In genomic region chr12:4353785-4354208, GRCh38 we compare ENCODE assay signal across 8 cellular contexts. TPM values are rescaled to one million over a fixed set of nuclear protein-coding genes. Genes with fewer than 3 reads are reported as not detected.
A peak's percentile ranks its signal among the peaks of the same experiment; 100 is the strongest.
DNase-seq lines count a peak whose midpoint lies in the region; ATAC-seq, FAIRE-seq and TF ChIP-seq lines count a peak whose summit lies in the region.

No MANE protein-coding gene starts in this region.

- no peak overlapping the region for H3K4me2 ChIP-seq in PC-9
- no peak overlapping the region for H3K4me2 ChIP-seq in HepG2 (ENCODE audit: low read depth, low read length)

- no peak overlapping the region for H3K9ac ChIP-seq in HepG2 (ENCODE audit: insufficient read depth, low read depth, low read length)

- no peak overlapping the region for H2AFZ ChIP-seq in PC-9
- no peak overlapping the region for H2AFZ ChIP-seq in HepG2 (ENCODE audit: low read length)

- intact Hi-C loops in PC-9 (cut with micrococcal nuclease; ENCODE audit: unreplicated experiment) (loop anchor here (1.0 to 5.0 kb wide), 3 partner anchors 45 to 729 kb away; no protein-coding TSS in a partner anchor), adrenal gland (cut with DNase I) (no loop called here), HepG2 (cut with micrococcal nuclease; ENCODE audit: unreplicated experiment) (no loop called here)

- WGBS in adrenal gland, 4 donors = 60 to 81% (median 70%) methylated on average over 3 to 4 of the region's 4 CpGs
- WGBS in HepG2 (ENCODE audit: low lambda C conversion rate) = 87% methylated on average over 4 of the region's 4 CpGs

- H3K27me3 ChIP-seq in PC-9 (ENCODE audit: insufficient read depth, low read depth) (no peaks in the 10 kb centered on the region), adrenal gland (no peaks in the 10 kb centered on the region), HepG2 (ENCODE audit: control insufficient read depth in 1 of 2, insufficient read depth in 2 of 2, low read length in 2 of 2) (no peaks in the 10 kb centered on the region)

- H3K4me3 ChIP-seq in PC-9 = no peak overlapping the region
- H3K4me3 ChIP-seq in adrenal gland = no peak overlapping the region
- H3K4me3 ChIP-seq in HepG2 (replicated peaks in 1 of 3; ENCODE audit: insufficient read depth in 1 of 3, low read depth in 2 of 3, low read length in 3 of 3) = no peak overlapping the region

- no peaks in the 10 kb centered on the region for H3K9me2 ChIP-seq in PC-9 (ENCODE audit: insufficient read depth)

- DNase-seq in NCI-H82 (lab: John Stamatoyannopoulos, UW) (peak; percentile 46), NCI-H82 treated with DMSO at 0.1 percent for 48 hours (lab: John Stamatoyannopoulos, UW; ENCODE audit: unreplicated experiment) (no peak), PC-9 (no peak), adrenal gland (no peak), HepG2 (ENCODE audit: low spot score) (no peak), GF-D8 (lab: John Stamatoyannopoulos, UW) (no peak), NOMO-1 treated with dmso at 0.1 percent for 144 hours (lab: John Stamatoyannopoulos, UW; ENCODE audit: unreplicated experiment) (no peak)

- H3K36me3 ChIP-seq in PC-9 (ENCODE audit: low read depth) = 0 out of 2 replicates have a peak, but pooled peaks cover 6% of the 10 kb centered on the region
- H3K36me3 ChIP-seq in adrenal gland (replicated peaks in 1 of 2) = no peaks in the 10 kb centered on the region
- peaks cover 2 to 15% of the 10 kb centered on the region in 2 experiments; a peak in 3 of 5 replicates for H3K36me3 ChIP-seq in HepG2 (replicated peaks in 1 of 2; ENCODE audit: control insufficient read depth in 1 of 2, insufficient read depth in 2 of 2, low read length in 2 of 2)

- TF ChIP-seq POLR2A in adrenal gland (IDR thresholded peaks at IDR 0.05) (no peak), HepG2 (IDR thresholded peaks at IDR 0.05; ENCODE audit: insufficient read depth in 1 of 2, low read depth in 2 of 2, low read length in 2 of 2) (no peak)

- CTCF ChIA-PET in PC-9 (lab: Charles Lee) (interaction anchor here (0.7 kb wide), 1 partner anchor 1172 kb away, joined by 4 read pairs; no protein-coding TSS in a partner anchor), HepG2 (lab: Yijun Ruan, JAX; ENCODE audit: low intra/inter-chr PET ratio, low total read pairs) (interaction anchor here (1.2 kb wide), 1 partner anchor 173 kb away, joined by 3 read pairs; no protein-coding TSS in a partner anchor)

- H3K79me2 ChIP-seq in PC-9 (ENCODE audit: low read depth) (no peaks in the 10 kb centered on the region), HepG2 (ENCODE audit: insufficient read depth, low read length) (no peaks in the 10 kb centered on the region)

- H4K20me1 ChIP-seq in PC-9 (ENCODE audit: insufficient read depth) (no peaks in the 10 kb centered on the region; the same call in 1 of the 2 replicates), HepG2 (ENCODE audit: insufficient read depth, low read length) (no peaks in the 10 kb centered on the region)

- no peak overlapping the region for H3K27ac ChIP-seq in PC-9
- H3K27ac ChIP-seq in adrenal gland = no peak overlapping the region
- no peak overlapping the region for H3K27ac ChIP-seq in HepG2 (ENCODE audit: extremely low read length, insufficient read depth, low read length)

- H3K9me3 ChIP-seq in PC-9 (ENCODE audit: insufficient read depth, low read depth) (no peaks in the 10 kb centered on the region), adrenal gland (replicated peaks in 1 of 3) (no peaks in the 10 kb centered on the region), HepG2 (ENCODE audit: low read length) (no peaks in the 10 kb centered on the region)

- FAIRE-seq in HepG2 (lab: Jason Lieb, UNC) = no peak

- POLR2A ChIA-PET in PC-9 (lab: Charles Lee; ENCODE audit: unreplicated experiment) = no interaction called here
- POLR2A ChIA-PET in HepG2 (lab: Yijun Ruan, JAX) = no interaction called here

- H3K4me1 ChIP-seq in PC-9 (replicated peaks; ENCODE audit: insufficient read depth) (no peaks in the 10 kb centered on the region), adrenal gland (replicated peaks in 1 of 2) (no peaks in the 10 kb centered on the region), HepG2 (ENCODE audit: insufficient read depth, low read length) (no peaks in the 10 kb centered on the region)

- in situ Hi-C loops in HepG2 (cut with HindIII; ENCODE audit: extremely low pct_ligation_motif_present, low pct_unique_long_range_greater_than_20kb) = loop anchor here (10.0 kb wide), 1 partner anchor 171 kb away; no protein-coding TSS in a partner anchor

- no peak for TF ChIP-seq EP300 in HepG2 (IDR thresholded peaks at IDR 0.05; ENCODE audit: low read depth in 2 of 2, low read length in 2 of 2)
- no peak for TF ChIP-seq EP300 in HepG2 (CRISPR knock-in tag; IDR thresholded peaks at IDR 0.05; ENCODE audit: borderline replicate concordance)

- TF ChIP-seq CTCF in PC-9 (conservative IDR thresholded peaks at IDR 0.05) = peak; percentile 68
- TF ChIP-seq CTCF in adrenal gland (IDR thresholded peaks at IDR 0.05) = peak in 5 of 6 experiments; percentile 7 to 57 (median 37)
- peak; percentile 39 for TF ChIP-seq CTCF in HepG2 (CRISPR knock-in tag; IDR thresholded peaks at IDR 0.05)

- peak; percentile 38; the same call in 1 of the 3 replicates for ATAC-seq in HepG2
- ATAC-seq in HG02852 (IDR thresholded peaks at IDR 0.05; ENCODE audit: unreplicated experiment) = no peak

- no peak for TF ChIP-seq RAD21 in HepG2 (CRISPR knock-in tag; IDR thresholded peaks at IDR 0.05)

- BruUV-seq in PC-9 (replicated peaks; lab: Mats Ljungman, UMichigan) (no TSS peak), HepG2 (replicated peaks; lab: Mats Ljungman, UMichigan) (no TSS peak)

- H3F3A ChIP-seq in PC-9 (ENCODE audit: insufficient read depth, low read depth) = peaks cover 2% of the 10 kb centered on the region; the same call in 1 of the 2 replicates

TF ChIP-seq in HepG2, 621 proteins besides CTCF, POLR2A, EP300 and RAD21 (continues in another document):
- TF ChIP-seq MBD4 (IDR thresholded peaks at IDR 0.05; ENCODE audit: borderline replicate concordance, low read length) (no peak), ISX (CRISPR knock-in tag; conservative IDR thresholded peaks at IDR 0.05) (no peak), SMC3 (IDR thresholded peaks at IDR 0.05; ENCODE audit: low read length) (peak; percentile 18; the same call in 1 of the 2 replicates), DMAP1 (CRISPR knock-in tag; IDR thresholded peaks at IDR 0.05) (no peak)

RNA-seq across cellular contexts. Expression of gene FGF23, which starts 25.7 kb away (rescaled TPM):
- total RNA-seq in PC-9 (2021) (not detected in 2 replicates), adrenal gland (under 1 TPM in 1 of 8 donors, not detected in 7; 0.58 TPM), HepG2 (2016; rRNA removed; fragmentation: Illumina TruSeq; extraction: Trizol) (not detected in 2 replicates)
- polyA plus RNA-seq in adrenal gland (under 1 TPM in 1 of 3 donors, not detected in 2; 0.13 TPM), HepG2 (2011; rRNA removed) (not detected in 2 replicates)
- not detected in 2 replicates for total RNA-seq in HepG2 (2016; cell fraction: cytosol; rRNA removed; fragmentation: Illumina TruSeq; extraction: Trizol; ENCODE audit: low read depth)
- not detected in 2 replicates for total RNA-seq in HepG2 (2016; cell fraction: insoluble cytoplasmic fraction; rRNA removed; fragmentation: Illumina TruSeq; extraction: Trizol)
- total RNA-seq in HepG2 (2016; cell fraction: membrane; rRNA removed; fragmentation: Illumina TruSeq; extraction: Trizol) = not detected in 2 replicates
- not detected in 2 replicates for total RNA-seq in HepG2 (2016; cell fraction: nucleus; rRNA removed; fragmentation: Illumina TruSeq; extraction: Trizol)
- polyA plus RNA-seq in HepG2 (2011; cell fraction: cytosol; rRNA removed) = 0.01 TPM in 1 of 2 replicates, not detected in the other
- not detected in 2 replicates for polyA plus RNA-seq in HepG2 (2011; cell fraction: nucleus; rRNA removed)
- polyA plus RNA-seq in HepG2 (2012) = not detected in 2 replicates
- polyA plus RNA-seq in HepG2 (2016; cell fraction: cytosol; fragmentation: Illumina TruSeq; extraction: Trizol; ENCODE audit: low read depth) = not detected in 2 replicates
- polyA plus RNA-seq in HepG2 (2016; cell fraction: insoluble cytoplasmic fraction; fragmentation: Illumina TruSeq; extraction: Trizol; ENCODE audit: low read depth) = not detected in 2 replicates
- not detected in 2 replicates for polyA plus RNA-seq in HepG2 (2016; cell fraction: membrane; fragmentation: Illumina TruSeq; extraction: Trizol; ENCODE audit: low read depth)
- polyA plus RNA-seq in HepG2 (2016; cell fraction: nucleus; fragmentation: Illumina TruSeq; extraction: Trizol; ENCODE audit: insufficient read depth, low read depth) = not detected in 2 replicates
- not detected in 2 replicates for polyA minus RNA-seq in HepG2 (2011; rRNA and poly(A)+ RNA removed; ENCODE audit: low replicate concordance)
- not detected in 2 replicates for polyA minus RNA-seq in HepG2 (2011; cell fraction: cytosol; rRNA and poly(A)+ RNA removed)
- not detected in 2 replicates for polyA minus RNA-seq in HepG2 (2011; cell fraction: nucleus; rRNA and poly(A)+ RNA removed)

RNA-seq across cellular contexts. Expression of gene TIGAR, which starts 32.8 kb away (rescaled TPM):
- total RNA-seq in PC-9 (2021) (9.0 and 13.2 TPM in 2 replicates), adrenal gland (10 to 100 TPM in 5 of 8 donors, 1 to 10 TPM in 3; 2.5 to 20.5 (median 11.9) TPM), HepG2 (2016; rRNA removed; fragmentation: Illumina TruSeq; extraction: Trizol) (21.8 and 41.3 TPM in 2 replicates)
- polyA plus RNA-seq in adrenal gland (10 to 100 TPM in 1 of 3 donors, 1 to 10 TPM in 2; 2.5 to 28.2 (median 5.1) TPM), HepG2 (2011; rRNA removed) (2.6 and 3.2 TPM in 2 replicates)
- 3.2 and 3.9 TPM in 2 replicates for total RNA-seq in HepG2 (2016; cell fraction: cytosol; rRNA removed; fragmentation: Illumina TruSeq; extraction: Trizol; ENCODE audit: low read depth)
- 19.7 and 41.8 TPM in 2 replicates for total RNA-seq in HepG2 (2016; cell fraction: insoluble cytoplasmic fraction; rRNA removed; fragmentation: Illumina TruSeq; extraction: Trizol)
- 7.2 and 8.4 TPM in 2 replicates for total RNA-seq in HepG2 (2016; cell fraction: membrane; rRNA removed; fragmentation: Illumina TruSeq; extraction: Trizol)
- total RNA-seq in HepG2 (2016; cell fraction: nucleus; rRNA removed; fragmentation: Illumina TruSeq; extraction: Trizol) = 8.8 and 9.1 TPM in 2 replicates
- 1.2 and 2.6 TPM in 2 replicates for polyA plus RNA-seq in HepG2 (2011; cell fraction: cytosol; rRNA removed)
- 0.39 and 0.83 TPM in 2 replicates for polyA plus RNA-seq in HepG2 (2011; cell fraction: nucleus; rRNA removed)
- polyA plus RNA-seq in HepG2 (2012) = 3.9 and 5.6 TPM in 2 replicates
- 3.0 and 3.7 TPM in 2 replicates for polyA plus RNA-seq in HepG2 (2016; cell fraction: cytosol; fragmentation: Illumina TruSeq; extraction: Trizol; ENCODE audit: low read depth)
- 43.8 and 46.1 TPM in 2 replicates for polyA plus RNA-seq in HepG2 (2016; cell fraction: insoluble cytoplasmic fraction; fragmentation: Illumina TruSeq; extraction: Trizol; ENCODE audit: low read depth)
- polyA plus RNA-seq in HepG2 (2016; cell fraction: membrane; fragmentation: Illumina TruSeq; extraction: Trizol; ENCODE audit: low read depth) = 5.4 and 6.3 TPM in 2 replicates
- 14.8 and 16.6 TPM in 2 replicates for polyA plus RNA-seq in HepG2 (2016; cell fraction: nucleus; fragmentation: Illumina TruSeq; extraction: Trizol; ENCODE audit: insufficient read depth, low read depth)
- polyA minus RNA-seq in HepG2 (2011; rRNA and poly(A)+ RNA removed; ENCODE audit: low replicate concordance) = 0.30 and 1.3 TPM in 2 replicates
- 2.0 and 2.2 TPM in 2 replicates for polyA minus RNA-seq in HepG2 (2011; cell fraction: cytosol; rRNA and poly(A)+ RNA removed)
- polyA minus RNA-seq in HepG2 (2011; cell fraction: nucleus; rRNA and poly(A)+ RNA removed) = 1.9 and 2.7 TPM in 2 replicates
